ENCODE assay signal across 11 cellular contexts in the genomic region with DNA sequence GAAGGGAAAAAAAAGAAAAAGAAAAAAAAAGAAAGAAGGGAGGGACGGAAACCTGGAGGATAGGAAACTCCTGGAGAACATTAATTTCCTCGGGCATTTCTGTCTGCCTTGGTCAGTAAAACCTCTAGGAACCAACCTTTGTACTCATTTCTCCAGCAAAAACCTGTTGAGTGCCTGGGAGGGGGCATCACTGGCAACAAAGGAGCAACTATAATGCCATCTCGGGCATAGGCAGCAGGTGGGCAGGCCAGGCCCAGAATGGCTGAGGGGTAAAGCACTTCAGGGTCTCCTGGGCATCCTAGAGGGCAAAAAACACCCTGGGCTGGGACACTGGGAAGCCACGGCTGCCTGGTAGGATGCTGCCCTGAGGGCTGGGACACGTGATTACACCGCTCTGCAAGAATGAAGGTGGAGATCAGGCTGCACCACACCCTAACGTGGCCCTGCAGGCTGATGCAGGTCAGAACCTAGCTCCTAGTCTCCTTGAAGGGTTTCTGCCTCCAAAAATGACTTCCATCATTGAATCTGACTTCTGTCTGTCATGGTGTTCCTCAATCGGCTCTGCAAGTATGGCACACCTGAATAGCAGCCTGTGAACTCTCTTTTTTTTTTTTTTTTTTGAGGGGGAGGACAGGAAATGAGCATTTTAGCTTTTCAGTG. TPM values are rescaled to one million over a fixed set of nuclear protein-coding genes. Genes with fewer than 3 reads are reported as not detected.
DNase-seq lines count a peak whose midpoint lies in the region; ATAC-seq lines count a peak whose summit lies in the region.
"Had no signal": no experiment of that assay in that cellular context is flagged by ENCODE, and none has a peak within 500 bp of the region (broad histone marks: within the 10 kb centered on the region; RNA-seq: fewer than 3 reads in every experiment).

No MANE protein-coding gene starts in this region.

- H3K9ac ChIP-seq in neuronal stem cell (ENCODE audit: low read depth, low read length, poor library complexity): no peak overlapping the region

- H3K9me3 Mint-ChIP-seq in activated CD4-positive, alpha-beta T cell treated with anti-CD3 and anti-CD28 coated beads, Interleukin-2, amount 10 ng/mL, durations not matched to agents 24 days and 14 days: no peaks in the 10 kb centered on the region
- no peaks in the 10 kb centered on the region for H3K9me3 Mint-ChIP-seq in activated naive CD4-positive, alpha-beta T cell treated with anti-CD3 and anti-CD28 coated beads, Interleukin-2, amount 50 U/mL, for 72 hours
- H3K9me3 Mint-ChIP-seq: dendritic cell treated with granulocyte-macrophage colony-stimulating factor and Interleukin-4, amounts not matched to agents 40 ng/mL and 50 ng/mL, for 4 days; mesothelial cell of epicardium had no signal

- WGBS in neuronal stem cell (ENCODE audit: extremely low coverage in 2 of 2, insufficient read length in 2 of 2, insufficient replicate concordance in 1 of 2), 2 donors: no CpG with 5 or more reads among the region's 8 CpGs

- H3K36me3 ChIP-seq in KOPT-K1 (ENCODE audit: insufficient read depth, low read length) (no peaks in the 10 kb centered on the region), neuronal stem cell (replicated peaks in 1 of 2; ENCODE audit: control insufficient read depth in 2 of 2, insufficient read depth in 2 of 2, low read length in 2 of 2) (no peaks in the 10 kb centered on the region)

- no peak overlapping the region for H3K4ac ChIP-seq in neuronal stem cell (ENCODE audit: low read length)

- H2BK15ac ChIP-seq in neuronal stem cell (ENCODE audit: low read length): no peak overlapping the region

- DNase-seq in activated CD4-positive, alpha-beta T cell treated with anti-CD3 and anti-CD28 coated beads, Interleukin-2, amount 10 ng/mL, durations not matched to agents 24 days and 14 days: peak; percentile 73
- no peak for DNase-seq in activated CD4-positive, alpha-beta T cell treated with anti-CD3 and anti-CD28 coated beads for 1 hour
- DNase-seq in activated naive CD4-positive, alpha-beta T cell treated with anti-CD3 and anti-CD28 coated beads, Interleukin-2, amount 50 U/mL, for 72 hours (ENCODE audit: low spot score in 2 of 2): no peak
- DNase-seq in neuronal stem cell (ENCODE audit: low spot score) (no peak), hippocampal formation (lab: John Stamatoyannopoulos, UW) (no peak), KG1 (lab: John Stamatoyannopoulos, UW) (no peak), NCI-H2196 (lab: John Stamatoyannopoulos, UW; ENCODE audit: unreplicated experiment) (no peak)
- DNase-seq: T-helper 9 cell had no signal

- H2BK12ac ChIP-seq in neuronal stem cell (ENCODE audit: low read length): no peak overlapping the region

- peak overlapping the region; percentile 50 for H3K4me3 Mint-ChIP-seq in activated CD4-positive, alpha-beta T cell treated with anti-CD3 and anti-CD28 coated beads, Interleukin-2, amount 10 ng/mL, durations not matched to agents 24 days and 14 days
- H3K4me3 Mint-ChIP-seq: dendritic cell treated with granulocyte-macrophage colony-stimulating factor and Interleukin-4, amounts not matched to agents 40 ng/mL and 50 ng/mL, for 4 days; mesothelial cell of epicardium had no signal

- H3K4me1 ChIP-seq in neuronal stem cell (ENCODE audit: control insufficient read depth in 2 of 2, insufficient read depth in 1 of 2, low read depth in 1 of 2, low read length in 2 of 2): peaks cover 13% of the 10 kb centered on the region in 2 donors

- H3K9me3 ChIP-seq in KOPT-K1 (ENCODE audit: insufficient read depth, low read length, poor library complexity, severe bottlenecking): no peaks in the 10 kb centered on the region
- no peaks in the 10 kb centered on the region for H3K9me3 ChIP-seq in neuronal stem cell (replicated peaks in 1 of 2; ENCODE audit: control insufficient read depth in 2 of 2, insufficient read depth in 1 of 2, low read depth in 1 of 2, low read length in 2 of 2)

- peaks cover 0 to 18% (median 0%) of the 10 kb centered on the region in 3 experiments for H3K27me3 ChIP-seq in neuronal stem cell (ENCODE audit: control insufficient read depth in 3 of 3, insufficient read depth in 3 of 3, low read depth in 1 of 3, low read length in 3 of 3)

- H2AFZ ChIP-seq in neuronal stem cell (ENCODE audit: low read length): no peak overlapping the region

- intact Hi-C loops in activated CD4-positive, alpha-beta T cell treated with anti-CD3 and anti-CD28 coated beads, Interleukin-2, amount 10 ng/mL, durations not matched to agents 24 days and 14 days (cut with micrococcal nuclease): no loop called here

- H3K27ac Mint-ChIP-seq in activated CD4-positive, alpha-beta T cell treated with anti-CD3 and anti-CD28 coated beads, Interleukin-2, amount 10 ng/mL, durations not matched to agents 24 days and 14 days: peak overlapping the region; percentile 71
- peak overlapping the region; percentile 66 to 68 for H3K27ac Mint-ChIP-seq in activated naive CD4-positive, alpha-beta T cell treated with anti-CD3 and anti-CD28 coated beads, Interleukin-2, amount 50 U/mL, for 72 hours
- H3K27ac Mint-ChIP-seq: dendritic cell treated with granulocyte-macrophage colony-stimulating factor and Interleukin-4, amounts not matched to agents 40 ng/mL and 50 ng/mL, for 4 days; mesothelial cell of epicardium had no signal

- no peak overlapping the region for H3K4me2 ChIP-seq in neuronal stem cell (ENCODE audit: insufficient read depth, low read length, poor library complexity, severe bottlenecking)

- no peaks in the 10 kb centered on the region for H3K27me3 Mint-ChIP-seq in activated CD4-positive, alpha-beta T cell treated with anti-CD3 and anti-CD28 coated beads, Interleukin-2, amount 10 ng/mL, durations not matched to agents 24 days and 14 days

- no peaks in the 10 kb centered on the region for H3K79me1 ChIP-seq in neuronal stem cell (ENCODE audit: low read depth, low read length)

- ATAC-seq in activated naive CD4-positive, alpha-beta T cell treated with anti-CD3 and anti-CD28 coated beads, Interleukin-2, amount 50 U/mL, for 72 hours: no peak

- H4K91ac ChIP-seq in neuronal stem cell (ENCODE audit: low read depth, low read length, poor library complexity): no peak overlapping the region

- no peak overlapping the region for H2BK120ac ChIP-seq in neuronal stem cell (ENCODE audit: low read depth, low read length)

- peak overlapping the region; percentile 19 for H4K8ac ChIP-seq in neuronal stem cell (ENCODE audit: low read depth, low read length)

- no peaks in the 10 kb centered on the region for H3K36me3 Mint-ChIP-seq in activated CD4-positive, alpha-beta T cell treated with anti-CD3 and anti-CD28 coated beads, Interleukin-2, amount 10 ng/mL, durations not matched to agents 24 days and 14 days (ENCODE audit: low read depth)
- H3K36me3 Mint-ChIP-seq in activated naive CD4-positive, alpha-beta T cell treated with anti-CD3 and anti-CD28 coated beads, Interleukin-2, amount 50 U/mL, for 72 hours: no peaks in the 10 kb centered on the region
- H3K36me3 Mint-ChIP-seq: mesothelial cell of epicardium had no signal

- H3K4me3 ChIP-seq in neuronal stem cell (ENCODE audit: low read length in 2 of 2): no peak overlapping the region

- no peak overlapping the region for H2BK5ac ChIP-seq in neuronal stem cell (ENCODE audit: low read length)

- no peak overlapping the region for H3K14ac ChIP-seq in neuronal stem cell (ENCODE audit: low read length)

- no peak overlapping the region for H3K18ac ChIP-seq in neuronal stem cell (ENCODE audit: low read length)

- H3K4me1 Mint-ChIP-seq in activated CD4-positive, alpha-beta T cell treated with anti-CD3 and anti-CD28 coated beads, Interleukin-2, amount 10 ng/mL, durations not matched to agents 24 days and 14 days: peaks cover 50% of the 10 kb centered on the region

- H3K27ac ChIP-seq in KOPT-K1 (ENCODE audit: low read depth, low read length, poor library complexity, severe bottlenecking) (peak overlapping the region; percentile 43), neuronal stem cell (replicated peaks; ENCODE audit: low read length) (no peak overlapping the region)

- H3K23ac ChIP-seq in neuronal stem cell (ENCODE audit: low read depth, low read length, poor library complexity): no peak overlapping the region

- H2AK5ac ChIP-seq in neuronal stem cell (ENCODE audit: low read depth, low read length): peak overlapping the region; percentile 94

RNA-seq across cellular contexts. Expression of gene TRAPPC14, which starts 4.5 kb away (rescaled TPM):
- 31.7 and 39.2 TPM in 2 replicates for total RNA-seq in activated CD4-positive, alpha-beta T cell treated with anti-CD3 and anti-CD28 coated beads, Interleukin-2, amount 10 ng/mL, durations not matched to agents 24 days and 14 days
- total RNA-seq in activated naive CD4-positive, alpha-beta T cell treated with anti-CD3 and anti-CD28 coated beads, Interleukin-2, amount 50 U/mL, for 72 hours: 10 to 100 TPM; 17.1 to 32.8 TPM
- polyA plus RNA-seq in neuronal stem cell (2013, experiment 1 of 2): 9.5 TPM
- polyA plus RNA-seq in neuronal stem cell (2013, experiment 2 of 2): 8.9 TPM

RNA-seq across cellular contexts. Expression of gene GAL3ST4, which starts 5.4 kb away (rescaled TPM):
- 2.1 TPM in 2 replicates for total RNA-seq in activated CD4-positive, alpha-beta T cell treated with anti-CD3 and anti-CD28 coated beads, Interleukin-2, amount 10 ng/mL, durations not matched to agents 24 days and 14 days
- 10 to 100 TPM in 1 of 2 donors, 1 to 10 TPM in 1; 7.7 to 12.5 TPM for total RNA-seq in activated naive CD4-positive, alpha-beta T cell treated with anti-CD3 and anti-CD28 coated beads, Interleukin-2, amount 50 U/mL, for 72 hours
- polyA plus RNA-seq in neuronal stem cell (2013, experiment 1 of 2): 4.7 TPM
- 4.5 TPM for polyA plus RNA-seq in neuronal stem cell (2013, experiment 2 of 2)

RNA-seq across cellular contexts. Expression of gene GPC2, which starts 14.2 kb away (rescaled TPM):
- 6.3 and 7.9 TPM in 2 replicates for total RNA-seq in activated CD4-positive, alpha-beta T cell treated with anti-CD3 and anti-CD28 coated beads, Interleukin-2, amount 10 ng/mL, durations not matched to agents 24 days and 14 days
- 10 to 100 TPM in 1 of 2 donors, 1 to 10 TPM in 1; 7.0 to 18.9 TPM for total RNA-seq in activated naive CD4-positive, alpha-beta T cell treated with anti-CD3 and anti-CD28 coated beads, Interleukin-2, amount 50 U/mL, for 72 hours
- 30.8 TPM for polyA plus RNA-seq in neuronal stem cell (2013, experiment 1 of 2)
- 29.9 TPM for polyA plus RNA-seq in neuronal stem cell (2013, experiment 2 of 2)

RNA-seq across cellular contexts. Expression of gene LAMTOR4, which starts 14.3 kb away (rescaled TPM):
- 123 and 126 TPM in 2 replicates for total RNA-seq in activated CD4-positive, alpha-beta T cell treated with anti-CD3 and anti-CD28 coated beads, Interleukin-2, amount 10 ng/mL, durations not matched to agents 24 days and 14 days
- total RNA-seq in activated naive CD4-positive, alpha-beta T cell treated with anti-CD3 and anti-CD28 coated beads, Interleukin-2, amount 50 U/mL, for 72 hours: 100 to 1,000 TPM; 147 to 153 TPM
- polyA plus RNA-seq in neuronal stem cell (2013, experiment 1 of 2): 116 TPM
- 113 TPM for polyA plus RNA-seq in neuronal stem cell (2013, experiment 2 of 2)

RNA-seq across cellular contexts. Expression of gene STAG3, which starts 14.7 kb away (rescaled TPM):
- 23.7 TPM in 2 replicates for total RNA-seq in activated CD4-positive, alpha-beta T cell treated with anti-CD3 and anti-CD28 coated beads, Interleukin-2, amount 10 ng/mL, durations not matched to agents 24 days and 14 days
- total RNA-seq in activated naive CD4-positive, alpha-beta T cell treated with anti-CD3 and anti-CD28 coated beads, Interleukin-2, amount 50 U/mL, for 72 hours: 10 to 100 TPM; 33.3 to 54.2 TPM
- 0.38 TPM for polyA plus RNA-seq in neuronal stem cell (2013, experiment 1 of 2)
- 0.29 TPM for polyA plus RNA-seq in neuronal stem cell (2013, experiment 2 of 2)
